8 cellular contexts compared by ENCODE assay signal in the genomic region with DNA sequence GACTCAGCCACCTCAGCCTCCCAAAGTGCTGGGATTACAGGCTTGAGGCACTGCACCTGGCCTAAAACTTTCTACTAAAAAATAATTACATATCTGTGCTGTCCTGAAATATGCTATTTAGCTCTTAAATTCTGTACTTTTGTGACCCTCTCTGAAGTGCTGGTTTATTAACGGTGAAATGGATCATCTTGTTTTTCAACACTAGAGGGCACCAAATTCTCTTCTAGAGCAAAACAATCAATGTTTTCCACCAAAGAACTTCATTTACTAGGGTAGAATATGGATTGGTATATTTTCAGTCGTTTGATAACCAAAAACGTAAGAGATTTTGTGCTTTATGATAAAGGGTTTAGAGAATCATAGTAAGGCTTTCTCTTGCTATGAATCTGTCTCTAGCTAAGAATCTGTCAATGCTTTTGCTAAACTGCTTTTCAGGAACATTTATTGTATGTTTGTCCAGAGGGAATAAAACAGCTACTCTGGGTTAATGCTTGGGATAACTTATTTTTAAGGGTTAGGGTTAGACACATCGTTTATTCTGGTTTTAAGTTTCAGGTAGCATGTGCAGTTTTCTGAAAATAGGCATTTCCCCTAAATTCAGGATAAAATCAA.
DNase-seq lines count a peak whose midpoint lies in the region; TF ChIP-seq lines count a peak whose summit lies in the region.

No MANE protein-coding gene starts in this region.

- TF ChIP-seq EP300 in SK-N-SH (IDR thresholded peaks at IDR 0.05; ENCODE audit: borderline replicate concordance in 1 of 2, low read depth in 1 of 2, low read length in 1 of 2) (no peak), suprapubic skin (IDR thresholded peaks at IDR 0.05) (no peak)

- no peak overlapping the region for H3K4me2 ChIP-seq in SK-N-SH

- H3K9ac ChIP-seq in SK-N-SH: no peak overlapping the region

- TF ChIP-seq RAD21 in SK-N-SH (IDR thresholded peaks at IDR 0.05; ENCODE audit: low read length): peak; percentile 68

- no peaks in the 10 kb centered on the region for H3K9me2 ChIP-seq in SK-N-SH

- peak; percentile 80 for TF ChIP-seq CTCF in SK-N-SH (IDR thresholded peaks at IDR 0.05)
- TF ChIP-seq CTCF in suprapubic skin (IDR thresholded peaks at IDR 0.05): peak; percentile 15 to 37

- H4K20me1 ChIP-seq in SK-N-SH (ENCODE audit: insufficient read depth): no peaks in the 10 kb centered on the region

- H3F3A ChIP-seq in SK-N-SH (replicated peaks; ENCODE audit: insufficient read depth): no peaks in the 10 kb centered on the region

- no peak overlapping the region for H2AFZ ChIP-seq in SK-N-SH (ENCODE audit: low read depth)

- H3K36me3 ChIP-seq in SK-N-SH (replicated peaks in 1 of 2; ENCODE audit: control insufficient read depth in 1 of 2, insufficient read depth in 2 of 2, low read length in 1 of 2) (no peaks in the 10 kb centered on the region), suprapubic skin (peaks cover 9% of the 10 kb centered on the region)

- H3K79me2 ChIP-seq in SK-N-SH (ENCODE audit: insufficient read depth): no peaks in the 10 kb centered on the region

- DNase-seq in COR-L47 (lab: John Stamatoyannopoulos, UW) (peak; percentile 38), GM19240 (ENCODE audit: insufficient read length, low spot score) (peak; percentile 22), HuH-7.5 (ENCODE audit: low spot score) (peak; percentile 31), SK-N-SH (peak; percentile 57), germinal center (ENCODE audit: low spot score) (peak; percentile 34), suprapubic skin (ENCODE audit: low spot score in 2 of 2) (no peak), NCI-H446 treated with DMSO at 0.1 percent for 48 hours (lab: John Stamatoyannopoulos, UW) (no peak)
- DNase-seq in stimulated activated CD4-positive, alpha-beta T cell treated with anti-CD3 and anti-CD28 coated beads, Interleukin-2, amount 100 ng/mL, for 24 hours: no peak

- H3K4me1 ChIP-seq in SK-N-SH (ENCODE audit: control insufficient read depth in 1 of 2, insufficient read depth in 2 of 2, low read depth in 1 of 2, low read length in 1 of 2): no peaks in the 10 kb centered on the region
- no peaks in the 10 kb centered on the region for H3K4me1 ChIP-seq in suprapubic skin

- no peaks in the 10 kb centered on the region for H3K9me3 ChIP-seq in SK-N-SH
- H3K9me3 ChIP-seq in suprapubic skin: no peaks in the 10 kb centered on the region

- H3K27ac ChIP-seq in SK-N-SH (ENCODE audit: low read depth in 2 of 2, low read length in 1 of 2) (no peak overlapping the region), suprapubic skin (no peak overlapping the region)

- CTCF ChIA-PET in SK-N-SH (lab: Yijun Ruan, JAX): interaction anchor here (0.7 to 9.4 kb wide), 16 partner anchors 9 to 553 kb away, joined by 3 to 120 read pairs (median 4); no protein-coding TSS in a partner anchor

- H3K4me3 ChIP-seq in SK-N-SH (ENCODE audit: low read depth in 2 of 2, low read length in 1 of 2) (peak overlapping the region in 1 of 2 experiments; percentile 30; a peak in 1 of 4 replicates), suprapubic skin (no peak overlapping the region)

- TF ChIP-seq POLR2A in suprapubic skin (IDR thresholded peaks at IDR 0.05): no peak

- 3% methylated on average over 4 of the region's 4 CpGs for WGBS in SK-N-SH (ENCODE audit: low lambda C conversion rate)
- WGBS in suprapubic skin: 6% methylated on average over 4 of the region's 4 CpGs

- POLR2A ChIA-PET in SK-N-SH (lab: Yijun Ruan, JAX): no interaction called here

- H3K27me3 ChIP-seq in SK-N-SH (ENCODE audit: insufficient read depth) (no peaks in the 10 kb centered on the region), suprapubic skin (no peaks in the 10 kb centered on the region)

TF ChIP-seq in SK-N-SH, 30 proteins besides CTCF, POLR2A, EP300 and RAD21:
- peak; percentile 56 for TF ChIP-seq SMC3 (IDR thresholded peaks at IDR 0.05; ENCODE audit: low read depth, low read length)
- TF ChIP-seq EZH2phosphoT487 (IDR thresholded peaks at IDR 0.05; ENCODE audit: borderline replicate concordance, low read depth): no peak
- TF ChIP-seq, protein P1, sequence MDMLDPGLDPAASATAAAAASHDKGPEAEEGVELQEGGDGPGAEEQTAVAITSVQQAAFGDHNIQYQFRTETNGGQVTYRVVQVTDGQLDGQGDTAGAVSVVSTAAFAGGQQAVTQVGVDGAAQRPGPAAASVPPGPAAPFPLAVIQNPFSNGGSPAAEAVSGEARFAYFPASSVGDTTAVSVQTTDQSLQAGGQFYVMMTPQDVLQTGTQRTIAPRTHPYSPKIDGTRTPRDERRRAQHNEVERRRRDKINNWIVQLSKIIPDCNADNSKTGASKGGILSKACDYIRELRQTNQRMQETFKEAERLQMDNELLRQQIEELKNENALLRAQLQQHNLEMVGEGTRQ (IDR thresholded peaks at IDR 0.05; ENCODE audit: borderline replicate concordance, low read depth, low read length): no peak

Comparison
In these comparisons a context has a peak if more than half of its experiments do, and no peak if none do; other contexts are left out.
1. DNase-seq: peak in COR-L47 (single experiment), GM19240 (single experiment), HuH-7.5 (single experiment), SK-N-SH (single experiment) and germinal center (single experiment); none in suprapubic skin (0 of 2), stimulated activated CD4-positive, alpha-beta T cell treated with anti-CD3 and anti-CD28 coated beads, Interleukin-2, amount 100 ng/mL, for 24 hours (0 of 2) and NCI-H446 treated with DMSO at 0.1 percent for 48 hours (single experiment).